ENCODE assay signal across 17 cellular contexts in the genomic region with DNA sequence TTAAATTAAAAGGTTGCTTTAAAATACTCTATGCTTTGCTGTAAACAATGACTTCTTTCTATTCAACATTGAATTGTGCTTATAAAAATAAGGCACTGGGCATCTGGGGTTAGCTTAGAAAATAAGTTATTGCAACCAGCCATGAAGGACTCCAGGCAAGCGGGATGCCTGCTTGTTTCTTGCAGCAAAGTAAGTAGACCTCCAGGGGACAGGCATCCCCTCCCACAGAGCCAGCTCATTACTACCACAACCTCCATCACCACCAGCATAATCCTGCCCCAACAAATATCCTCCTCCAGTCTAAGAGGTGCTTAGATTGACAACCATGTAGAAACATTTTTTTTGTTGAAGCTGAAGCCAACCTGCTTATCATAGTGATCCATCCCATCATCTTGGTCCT.
A peak's percentile ranks its signal among the peaks of the same experiment; 100 is the strongest.
DNase-seq lines count a peak whose midpoint lies in the region; ATAC-seq and TF ChIP-seq lines count a peak whose summit lies in the region.
"Had no signal": no experiment of that assay in that cellular context is flagged by ENCODE, and none has a peak within 500 bp of the region (broad histone marks: within the 10 kb centered on the region; RNA-seq: fewer than 3 reads in every experiment).

No MANE protein-coding gene starts in this region.

- H3K27ac ChIP-seq in BLaER1 treated with 17β-estradiol and CSF1 and Interleukin-3, amounts not matched to agents 10 nM and 100 nM = peak overlapping the region in 3 of 11 experiments; percentile 28 to 79 (median 76); a peak in 6 of 22 replicates
- H3K27ac ChIP-seq in HEK293 (ENCODE audit: extremely low read depth, low read depth, low read length) (no peak overlapping the region), mesendoderm (ENCODE audit: low read depth, low read length) (no peak overlapping the region), PC-3 (ENCODE audit: low read length) (no peak overlapping the region)
- H3K27ac ChIP-seq: 22Rv1, A549, HL-60 had no signal

- H2BK120ac ChIP-seq in mesendoderm (ENCODE audit: low read depth, low read length) = no peak overlapping the region

- H2AK5ac ChIP-seq in mesendoderm (ENCODE audit: low read length) = no peak overlapping the region

- no peak overlapping the region for H3K18ac ChIP-seq in mesendoderm (ENCODE audit: low read length)

- H3K79me2 ChIP-seq in mesendoderm (ENCODE audit: control insufficient read depth, insufficient read depth, low read length) (no peaks in the 10 kb centered on the region), PC-3 (ENCODE audit: low read length) (no peaks in the 10 kb centered on the region)

- H3K9me3 ChIP-seq in BLaER1 treated with 17β-estradiol and CSF1 and Interleukin-3, amounts not matched to agents 10 nM and 100 nM (replicated peaks in 1 of 11) = no peaks in the 10 kb centered on the region; a peak in 1 of 22 replicates
- H3K9me3 ChIP-seq in HEK293 (ENCODE audit: control insufficient read depth, insufficient read depth, low read depth, low read length) (no peaks in the 10 kb centered on the region), PC-3 (ENCODE audit: low read length) (no peaks in the 10 kb centered on the region)
- H3K9me3 ChIP-seq: A549 had no signal

- peak; percentile 18 for DNase-seq in foreskin melanocyte
- peak; percentile 5 for DNase-seq in mesendoderm
- no peak for DNase-seq in SKM-1 (lab: John Stamatoyannopoulos, UW; ENCODE audit: unreplicated experiment)
- no peak for DNase-seq in PC-3
- DNase-seq: AML-193; Calu3; CD4-positive, alpha-beta memory T cell; DND-41; GOT3; H9 had no signal

- H3K9ac ChIP-seq in BLaER1 treated with 17β-estradiol and CSF1 and Interleukin-3, amounts not matched to agents 10 nM and 100 nM = no peak overlapping the region
- no peak overlapping the region for H3K9ac ChIP-seq in mesendoderm (ENCODE audit: low read length)
- H3K9ac ChIP-seq in PC-3 (ENCODE audit: low read length) = no peak overlapping the region

- peak overlapping the region in 7 of 11 experiments; percentile 8 to 67 (median 55); a peak in 7 of 22 replicates for H3K4me2 ChIP-seq in BLaER1 treated with 17β-estradiol and CSF1 and Interleukin-3, amounts not matched to agents 10 nM and 100 nM
- H3K4me2 ChIP-seq in mesendoderm (ENCODE audit: low read length) (no peak overlapping the region), PC-3 (ENCODE audit: low read length) (no peak overlapping the region)
- H3K4me2 ChIP-seq: A549 had no signal

- ATAC-seq in GM18909 (IDR thresholded peaks at IDR 0.05; ENCODE audit: poor library complexity, unreplicated experiment) (no peak), HG02970 (IDR thresholded peaks at IDR 0.05; ENCODE audit: low FRiP score, unreplicated experiment) (no peak), PC-3 (no peak)
- ATAC-seq: A549 had no signal

- H2AFZ ChIP-seq in PC-3 (ENCODE audit: low read length) = no peak overlapping the region

- no TSS peak for BruUV-seq in PC-3 (replicated peaks; lab: Mats Ljungman, UMichigan)

- H3K4me1 ChIP-seq in BLaER1 treated with 17β-estradiol and CSF1 and Interleukin-3, amounts not matched to agents 10 nM and 100 nM = peaks cover 6 to 35% (median 14%) of the 10 kb centered on the region in 10 experiments; a peak in 19 of 20 replicates
- no peaks in the 10 kb centered on the region for H3K4me1 ChIP-seq in HEK293 (ENCODE audit: control insufficient read depth, insufficient read depth, low read length)
- no peaks in the 10 kb centered on the region for H3K4me1 ChIP-seq in mesendoderm (ENCODE audit: control insufficient read depth, low read depth, low read length)
- H3K4me1 ChIP-seq in PC-3 (ENCODE audit: insufficient read depth, low read length) = no peaks in the 10 kb centered on the region
- H3K4me1 ChIP-seq: A549 had no signal

- POLR2A ChIA-PET in HEK293 (lab: Yijun Ruan, JAX) (no interaction called here), PC-3 (lab: Charles Lee; ENCODE audit: unreplicated experiment) (no interaction called here)

- H3K27me3 ChIP-seq in BLaER1 treated with 17β-estradiol and CSF1 and Interleukin-3, amounts not matched to agents 10 nM and 100 nM = no peaks in the 10 kb centered on the region
- H3K27me3 ChIP-seq in mesendoderm (ENCODE audit: insufficient read depth, low read length, poor library complexity) = no peaks in the 10 kb centered on the region
- no peaks in the 10 kb centered on the region for H3K27me3 ChIP-seq in PC-3 (ENCODE audit: low read length)

- H4K20me1 ChIP-seq in BLaER1 treated with 17β-estradiol and CSF1 and Interleukin-3, amounts not matched to agents 10 nM and 100 nM = no peaks in the 10 kb centered on the region
- H4K20me1 ChIP-seq in PC-3 (ENCODE audit: low read length) = no peaks in the 10 kb centered on the region

- intact Hi-C loops in PC-3 (cut with micrococcal nuclease) = no loop called here

- H3K23ac ChIP-seq in mesendoderm (ENCODE audit: low read length) = no peak overlapping the region

- no peaks in the 10 kb centered on the region for H3K9me2 ChIP-seq in PC-3 (replicated peaks; ENCODE audit: low read length)

- H3F3A ChIP-seq in PC-3 (ENCODE audit: low read length, unreplicated experiment) = no peaks in the 10 kb centered on the region

- CTCF ChIA-PET in HEK293 (lab: Yijun Ruan, JAX) = no interaction called here
- CTCF ChIA-PET in PC-3 (lab: Charles Lee) = no interaction called here

- no peak overlapping the region for H3K4ac ChIP-seq in mesendoderm (ENCODE audit: low read depth, low read length)

- H2BK5ac ChIP-seq in mesendoderm (ENCODE audit: low read length) = no peak overlapping the region

- H3K4me3 ChIP-seq in BLaER1 treated with 17β-estradiol and CSF1 and Interleukin-3, amounts not matched to agents 10 nM and 100 nM = no peak overlapping the region
- no peak overlapping the region for H3K4me3 ChIP-seq in HEK293 (ENCODE audit: low read depth, low read length)
- H3K4me3 ChIP-seq in mesendoderm (ENCODE audit: low read length) = no peak overlapping the region
- H3K4me3 ChIP-seq in PC-3 (ENCODE audit: low read length) = no peak overlapping the region
- H3K4me3 ChIP-seq: A549 had no signal

- no peaks in the 10 kb centered on the region for H3K79me1 ChIP-seq in mesendoderm (ENCODE audit: low read length)

- H4K8ac ChIP-seq in mesendoderm (ENCODE audit: low read depth, low read length) = no peak overlapping the region

- H2BK15ac ChIP-seq in mesendoderm (replicated peaks; ENCODE audit: low read depth) = no peak overlapping the region

- TF ChIP-seq CTCF in HEK293 (tag by site-specific recombination; IDR thresholded peaks at IDR 0.05) = no peak
- TF ChIP-seq CTCF in PC-3 (conservative IDR thresholded peaks at IDR 0.05; ENCODE audit: low read depth, low read length) = no peak

- H4K5ac ChIP-seq in mesendoderm (ENCODE audit: low read length) = no peak overlapping the region

- H3K36me3 ChIP-seq in BLaER1 treated with 17β-estradiol and CSF1 and Interleukin-3, amounts not matched to agents 10 nM and 100 nM = no peaks in the 10 kb centered on the region
- H3K36me3 ChIP-seq in HEK293 (ENCODE audit: control insufficient read depth in 2 of 2, insufficient read depth in 1 of 2, low read length in 2 of 2) (no peaks in the 10 kb centered on the region), mesendoderm (ENCODE audit: control insufficient read depth, insufficient read depth, low read length) (no peaks in the 10 kb centered on the region), PC-3 (ENCODE audit: low read depth, low read length) (no peaks in the 10 kb centered on the region)

- H3K56ac ChIP-seq in mesendoderm (ENCODE audit: low read length) = no peak overlapping the region

- WGBS in mesendoderm (ENCODE audit: extremely low coverage, insufficient coverage, low lambda C conversion rate) = no CpG with 5 or more reads among the region's 1 CpG

TF ChIP-seq in HEK293, 187 proteins besides CTCF, POLR2A, EP300 and RAD21:
- no peak for TF ChIP-seq ZNF311 (tag by site-specific recombination; IDR thresholded peaks at IDR 0.05; ENCODE audit: borderline replicate concordance)
- TF ChIP-seq GLIS1 (tag by site-specific recombination; IDR thresholded peaks at IDR 0.05) = peak; percentile 36

Comparison
In these comparisons a context has a peak if more than half of its experiments do, and no peak if none do; other contexts are left out.
1. H3K4me2 ChIP-seq: peak in BLaER1 treated with 17β-estradiol and CSF1 and Interleukin-3, amounts not matched to agents 10 nM and 100 nM (7 of 11); none in mesendoderm (single experiment) and PC-3 (single experiment).
2. DNase-seq: peak in foreskin melanocyte (single experiment) and mesendoderm (single experiment); none in SKM-1 (single experiment) and PC-3 (single experiment).